ENCODE assay signal across 1 cellular context in genomic region chr13:51148952-51149573, GRCh38.
TF ChIP-seq lines count a peak whose summit lies in the region.

No MANE protein-coding gene starts in this region.

TF ChIP-seq in K562, 482 proteins besides CTCF, POLR2A, EP300 and RAD21 (continued from another document):
- TF ChIP-seq, protein P1, sequence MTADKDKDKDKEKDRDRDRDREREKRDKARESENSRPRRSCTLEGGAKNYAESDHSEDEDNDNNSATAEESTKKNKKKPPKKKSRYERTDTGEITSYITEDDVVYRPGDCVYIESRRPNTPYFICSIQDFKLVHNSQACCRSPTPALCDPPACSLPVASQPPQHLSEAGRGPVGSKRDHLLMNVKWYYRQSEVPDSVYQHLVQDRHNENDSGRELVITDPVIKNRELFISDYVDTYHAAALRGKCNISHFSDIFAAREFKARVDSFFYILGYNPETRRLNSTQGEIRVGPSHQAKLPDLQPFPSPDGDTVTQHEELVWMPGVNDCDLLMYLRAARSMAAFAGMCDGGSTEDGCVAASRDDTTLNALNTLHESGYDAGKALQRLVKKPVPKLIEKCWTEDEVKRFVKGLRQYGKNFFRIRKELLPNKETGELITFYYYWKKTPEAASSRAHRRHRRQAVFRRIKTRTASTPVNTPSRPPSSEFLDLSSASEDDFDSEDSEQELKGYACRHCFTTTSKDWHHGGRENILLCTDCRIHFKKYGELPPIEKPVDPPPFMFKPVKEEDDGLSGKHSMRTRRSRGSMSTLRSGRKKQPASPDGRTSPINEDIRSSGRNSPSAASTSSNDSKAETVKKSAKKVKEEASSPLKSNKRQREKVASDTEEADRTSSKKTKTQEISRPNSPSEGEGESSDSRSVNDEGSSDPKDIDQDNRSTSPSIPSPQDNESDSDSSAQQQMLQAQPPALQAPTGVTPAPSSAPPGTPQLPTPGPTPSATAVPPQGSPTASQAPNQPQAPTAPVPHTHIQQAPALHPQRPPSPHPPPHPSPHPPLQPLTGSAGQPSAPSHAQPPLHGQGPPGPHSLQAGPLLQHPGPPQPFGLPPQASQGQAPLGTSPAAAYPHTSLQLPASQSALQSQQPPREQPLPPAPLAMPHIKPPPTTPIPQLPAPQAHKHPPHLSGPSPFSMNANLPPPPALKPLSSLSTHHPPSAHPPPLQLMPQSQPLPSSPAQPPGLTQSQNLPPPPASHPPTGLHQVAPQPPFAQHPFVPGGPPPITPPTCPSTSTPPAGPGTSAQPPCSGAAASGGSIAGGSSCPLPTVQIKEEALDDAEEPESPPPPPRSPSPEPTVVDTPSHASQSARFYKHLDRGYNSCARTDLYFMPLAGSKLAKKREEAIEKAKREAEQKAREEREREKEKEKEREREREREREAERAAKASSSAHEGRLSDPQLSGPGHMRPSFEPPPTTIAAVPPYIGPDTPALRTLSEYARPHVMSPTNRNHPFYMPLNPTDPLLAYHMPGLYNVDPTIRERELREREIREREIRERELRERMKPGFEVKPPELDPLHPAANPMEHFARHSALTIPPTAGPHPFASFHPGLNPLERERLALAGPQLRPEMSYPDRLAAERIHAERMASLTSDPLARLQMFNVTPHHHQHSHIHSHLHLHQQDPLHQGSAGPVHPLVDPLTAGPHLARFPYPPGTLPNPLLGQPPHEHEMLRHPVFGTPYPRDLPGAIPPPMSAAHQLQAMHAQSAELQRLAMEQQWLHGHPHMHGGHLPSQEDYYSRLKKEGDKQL (CRISPR knock-in tag; IDR thresholded peaks at IDR 0.05; ENCODE audit: borderline replicate concordance) = no peak
